In the genomic region with DNA sequence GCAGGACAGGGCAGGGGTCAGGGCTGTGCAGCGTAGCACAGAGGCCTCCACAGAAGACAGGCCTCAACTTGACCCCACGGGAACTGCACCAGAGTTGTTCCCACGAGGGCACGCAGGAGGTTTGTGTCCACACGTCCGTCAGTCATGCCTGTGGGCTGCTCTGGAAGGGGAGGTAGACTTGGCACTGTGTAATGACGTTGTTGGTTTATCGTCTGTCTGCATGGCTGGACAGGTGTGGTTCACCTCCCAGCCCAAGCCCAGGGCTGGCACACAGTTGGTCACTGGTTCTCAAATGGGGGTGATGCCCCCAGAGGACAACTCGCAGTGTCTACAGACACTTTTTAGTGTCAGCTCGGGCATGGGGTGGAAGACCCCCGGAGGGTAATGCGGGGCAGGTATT, we compare ENCODE assay signal across 20 cellular contexts.
"Had no signal": no experiment of that assay in that cellular context is flagged by ENCODE, and none has a peak within 500 bp of the region (broad histone marks: within the 10 kb centered on the region; RNA-seq: fewer than 3 reads in every experiment).

No MANE protein-coding gene starts in this region.

- H3K9me3 Mint-ChIP-seq: neural crest cell; stimulated activated memory B cell treated with anti-CD40 and anti-IgM and Interleukin-4, amounts not matched to agents 10 μg/mL and 1 μg/mL and 100 μg/mL, for 72 hours had no signal

- H3K27ac ChIP-seq: spleen, tibial artery had no signal

- H3K27me3 ChIP-seq: spleen, tibial artery had no signal

- H3K36me3 Mint-ChIP-seq: stimulated activated memory B cell treated with anti-CD40 and anti-IgM and Interleukin-4, amounts not matched to agents 10 μg/mL and 1 μg/mL and 100 μg/mL, for 72 hours had no signal

- H3K4me3 ChIP-seq: spleen, tibial artery had no signal

- H3K36me3 ChIP-seq: spleen, tibial artery had no signal

- H3K9me3 ChIP-seq: spleen, tibial artery had no signal

- FAIRE-seq: endometrium, frontal cortex, kidney, urothelium cell line had no signal

- DNase-seq: activated CD4-positive, alpha-beta T cell treated with anti-CD3 and anti-CD28 coated beads, Interleukin-2, amount 50 U/mL, for 1 hour; activated CD8-positive, alpha-beta memory T cell treated with anti-CD3 and anti-CD28 coated beads for 24 hours; activated CD8-positive, alpha-beta memory T cell treated with anti-CD3 and anti-CD28 coated beads, Interleukin-2, amount 50 U/mL, for 48 hours; activated effector memory CD4-positive, alpha-beta T cell treated with anti-CD3 and anti-CD28 coated beads, Interleukin-2, amount 50 U/mL, for 16 hours; activated naive CD4-positive, alpha-beta T cell treated with anti-CD3 and anti-CD28 coated beads, Interleukin-2, amount 50 U/mL, for 16 hours; activated T-cell treated with anti-CD3 and anti-CD28 coated beads, Interleukin-2, amount 50 U/mL, for 48 hours; aorta; cerebellar nuclear complex; cortex of kidney; left ventricle myocardium superior; spleen; stimulated activated CD4-positive, alpha-beta T cell treated with anti-CD3 and anti-CD28 coated beads, Interleukin-4, amount 100 ng/mL, for 4 hours; tibial artery had no signal

- H3K27ac Mint-ChIP-seq: stimulated activated memory B cell treated with anti-CD40 and anti-IgM and Interleukin-4, amounts not matched to agents 10 μg/mL and 1 μg/mL and 100 μg/mL, for 72 hours had no signal

- ATAC-seq: activated CD4-positive, CD25-positive, alpha-beta regulatory T cell treated with anti-CD3 and anti-CD28 coated beads, Interleukin-2, amount 50 U/mL, for 24 hours; left ventricle myocardium superior; stimulated activated memory B cell treated with anti-CD40 and anti-IgM and Interleukin-4, amounts not matched to agents 10 μg/mL and 1 μg/mL and 100 μg/mL, for 72 hours had no signal

- H3K4me3 Mint-ChIP-seq: neural crest cell; stimulated activated memory B cell treated with anti-CD40 and anti-IgM and Interleukin-4, amounts not matched to agents 10 μg/mL and 1 μg/mL and 100 μg/mL, for 72 hours had no signal

- H3K27me3 Mint-ChIP-seq: stimulated activated memory B cell treated with anti-CD40 and anti-IgM and Interleukin-4, amounts not matched to agents 10 μg/mL and 1 μg/mL and 100 μg/mL, for 72 hours had no signal
